Comparison of ENCODE assay signal across 14 cellular contexts in the genomic region with DNA sequence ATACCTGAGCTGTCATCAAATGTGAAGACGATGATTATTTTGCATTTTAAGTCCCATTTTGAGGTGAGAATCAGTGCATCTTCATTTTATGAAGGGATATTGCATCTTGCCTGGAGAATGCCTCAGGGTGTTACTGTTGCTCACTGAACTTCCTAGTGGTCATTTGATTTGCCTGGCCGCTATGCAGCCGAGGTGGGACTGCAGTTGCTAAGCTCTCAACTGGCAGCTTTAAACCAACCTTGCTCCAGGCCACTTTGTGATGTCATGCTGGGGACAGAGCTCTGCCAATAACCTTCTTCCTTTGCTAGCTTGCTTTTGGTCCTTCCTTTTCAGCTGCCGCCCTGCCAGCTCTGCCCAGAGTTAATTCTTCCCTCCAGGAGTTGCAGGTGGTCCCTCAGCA.
DNase-seq lines count a peak whose midpoint lies in the region; ATAC-seq and TF ChIP-seq lines count a peak whose summit lies in the region.
"Had no signal": no experiment of that assay in that cellular context is flagged by ENCODE, and none has a peak within 500 bp of the region (broad histone marks: within the 10 kb centered on the region; RNA-seq: fewer than 3 reads in every experiment).

No MANE protein-coding gene starts in this region.

- no peaks in the 10 kb centered on the region for H3K27me3 ChIP-seq in lung (ENCODE audit: control insufficient read depth, insufficient read depth)

- 67 to 73% methylated on average over 4 of the region's 4 CpGs for WGBS in lung, 2 donors

- H3K27ac ChIP-seq in lung (ENCODE audit: low read depth in 1 of 2, low read length in 1 of 2): no peak overlapping the region
- H3K27ac ChIP-seq: C4-2B, GM23248, HL-60, KMS-11 had no signal

- H3K36me3 ChIP-seq in lung (ENCODE audit: control insufficient read depth in 2 of 2, insufficient read depth in 2 of 2, low read length in 2 of 2): no peaks in the 10 kb centered on the region

- no peak for TF ChIP-seq CTCF in lung (IDR thresholded peaks at IDR 0.05; ENCODE audit: control extremely low read depth, extremely low read depth)

- ATAC-seq in lung (ENCODE audit: insufficient read depth, low FRiP score) (no peak), HG02610 (IDR thresholded peaks at IDR 0.05; ENCODE audit: unreplicated experiment) (no peak), HG02588 (IDR thresholded peaks at IDR 0.05; ENCODE audit: unreplicated experiment) (no peak), HG02798 (IDR thresholded peaks at IDR 0.05; ENCODE audit: poor library complexity, unreplicated experiment) (no peak)
- ATAC-seq: GM12878 had no signal

- H3K4me3 ChIP-seq in lung: no peak overlapping the region
- H3K4me3 ChIP-seq: GM12878, GM23248 had no signal

- DNase-seq in ELF-1 (ENCODE audit: low read depth, low spot score): peak; percentile 71
- peak; percentile 40 for DNase-seq in M059J (ENCODE audit: low read depth)
- DNase-seq in lung (ENCODE audit: low spot score): peak; percentile 17
- DNase-seq: AML-193; CD4-positive, alpha-beta T cell; DMS79 treated with DMSO at 0.1 percent for 48 hours; GM23248 had no signal

- no peaks in the 10 kb centered on the region for H3K9me3 ChIP-seq in lung (ENCODE audit: control insufficient read depth in 2 of 2, insufficient read depth in 1 of 2, low read length in 1 of 2)

- no peaks in the 10 kb centered on the region for H3K4me1 ChIP-seq in lung (ENCODE audit: control insufficient read depth in 2 of 2, insufficient read depth in 2 of 2, low read length in 2 of 2)

Comparison
In these comparisons a context has a peak if more than half of its experiments do, and no peak if none do; other contexts are left out.
1. DNase-seq: peak in every context shown above with its lines; median percentile 71 in ELF-1; 40 in M059J; 17 in lung.